In genomic region chr10:63481815-63482421, GRCh38 we compare ENCODE assay signal across 29 cellular contexts. TPM values are rescaled to one million over a fixed set of nuclear protein-coding genes. Genes with fewer than 3 reads are reported as not detected.
DNase-seq lines count a peak whose midpoint lies in the region; ATAC-seq, FAIRE-seq and TF ChIP-seq lines count a peak whose summit lies in the region.
"Had no signal": no experiment of that assay in that cellular context is flagged by ENCODE, and none has a peak within 500 bp of the region (broad histone marks: within the 10 kb centered on the region; RNA-seq: fewer than 3 reads in every experiment).

No MANE protein-coding gene starts in this region.

- FAIRE-seq in GM12878 (lab: Jason Lieb, UNC): no peak
- FAIRE-seq: GM12892 had no signal

- H3K9ac ChIP-seq in GM12878 (ENCODE audit: control insufficient read depth, insufficient read depth, low read length): no peak overlapping the region
- H3K9ac ChIP-seq: parathyroid adenoma had no signal

- RAD21 ChIA-PET in GM12878 (lab: Charles Lee; ENCODE audit: unreplicated experiment): no interaction called here

- WGBS in GM12878 (ENCODE audit: insufficient coverage, insufficient replicate concordance, low lambda C conversion rate, missing lambda C conversion rate): 71% methylated on average over 6 of the region's 6 CpGs
- WGBS in upper lobe of left lung, 2 donors: 44 to 53% methylated on average over 6 of the region's 6 CpGs

- H3K4me2 ChIP-seq in GM12878 (ENCODE audit: control insufficient read depth, insufficient read depth): no peak overlapping the region

- H3K27me3 Mint-ChIP-seq in MCF 10A (ENCODE audit: insufficient read depth, unreplicated experiment): no peaks in the 10 kb centered on the region
- H3K27me3 Mint-ChIP-seq: activated T-cell treated with anti-CD3 and anti-CD28 coated beads, Interleukin-2, amount 50 U/mL, for 24 hours; brain; CD4-positive, alpha-beta memory T cell had no signal

- TF ChIP-seq CTCF in breast epithelium (IDR thresholded peaks at IDR 0.05) (no peak), MCF 10A (IDR thresholded peaks at IDR 0.05; ENCODE audit: unreplicated experiment) (no peak), GM12878 (IDR thresholded peaks at IDR 0.05 in 2 of 3, conservative IDR thresholded peaks at IDR 0.05 in 1 of 3; ENCODE audit: control insufficient read depth in 2 of 3, extremely low read depth in 1 of 3, insufficient read depth in 1 of 3, low read depth in 3 of 3, low read length in 3 of 3) (no peak), fibroblast of the aortic adventitia (IDR thresholded peaks at IDR 0.05; ENCODE audit: insufficient read depth, low read length) (no peak), upper lobe of left lung (IDR thresholded peaks at IDR 0.05) (no peak)

- SMC1A ChIA-PET in GM12878 (lab: Charles Lee; ENCODE audit: uncharacterized antibody, unreplicated experiment): interaction anchor here (1.0 to 1.9 kb wide), 8 partner anchors 7 to 147 kb away, joined by 3 to 7 read pairs (median 4); no protein-coding TSS in a partner anchor

- TF ChIP-seq POLR2A in breast epithelium (IDR thresholded peaks at IDR 0.05) (no peak), GM12878 (IDR thresholded peaks at IDR 0.05; ENCODE audit: low read depth, low read length) (no peak), upper lobe of left lung (IDR thresholded peaks at IDR 0.05) (no peak)

- peak overlapping the region; percentile 59 to 66 for H3K27ac ChIP-seq in breast epithelium
- H3K27ac ChIP-seq in GM12878 (ENCODE audit: control insufficient read depth, insufficient read depth): no peak overlapping the region
- H3K27ac ChIP-seq in upper lobe of left lung: peak overlapping the region; percentile 28 to 66 (median 50)
- H3K27ac ChIP-seq: colonic mucosa, parathyroid adenoma, right atrium auricular region had no signal

- BruUV-seq in MCF 10A (replicated peaks; lab: Mats Ljungman, UMichigan): no TSS peak
- BruUV-seq in GM12878 (replicated peaks; lab: Mats Ljungman, UMichigan): no TSS peak

- TF ChIP-seq RAD21 in GM12878 (IDR thresholded peaks at IDR 0.05; ENCODE audit: insufficient read depth, low read depth, low read length): no peak

- intact Hi-C loops in breast epithelium (cut with DNase I; ENCODE audit: low total_unique reads) (no loop called here), MCF 10A (cut with micrococcal nuclease) (no loop called here), GM12878 (cut with micrococcal nuclease; ENCODE audit: unreplicated experiment) (no loop called here)

- DNase-seq in breast epithelium (ENCODE audit: low spot score in 2 of 2): no peak
- DNase-seq in MCF 10A (ENCODE audit: unreplicated experiment): no peak
- DNase-seq in GM12878 (ENCODE audit: low read depth, low spot score): no peak
- peak; percentile 16 for DNase-seq in fibroblast of the aortic adventitia (ENCODE audit: low read depth)
- no peak for DNase-seq in upper lobe of left lung
- no peak for DNase-seq in NCI-H2227 (lab: John Stamatoyannopoulos, UW; ENCODE audit: unreplicated experiment)
- DNase-seq in G401 (ENCODE audit: low spot score): no peak
- no peak for DNase-seq in activated effector memory CD4-positive, alpha-beta T cell treated with Interleukin-2 at 50 U/mL for 16 hours
- DNase-seq: activated CD4-positive, alpha-beta T cell treated with anti-CD3 and anti-CD28 coated beads for 4 hours; activated naive CD4-positive, alpha-beta T cell treated with Interleukin-2 at 50 U/mL for 16 hours; activated T-cell treated with anti-CD3 and anti-CD28 coated beads, Interleukin-2, amount 50 U/mL, for 24 hours; CD4-positive, alpha-beta memory T cell; colonic mucosa; effector memory CD4-positive, alpha-beta T cell; EL; left ventricle myocardium superior; mucosa of descending colon; NCI-H1417 treated with DMSO at 0.1 percent for 48 hours; NCI-H2081 treated with DMSO at 0.1 percent for 48 hours; OCI-M1; Right ventricle myocardium superior; spleen had no signal

- no peaks in the 10 kb centered on the region for H3K36me3 ChIP-seq in breast epithelium
- H3K36me3 ChIP-seq in GM12878 (ENCODE audit: control insufficient read depth in 2 of 2, insufficient read depth in 2 of 2, low read length in 1 of 2): no peaks in the 10 kb centered on the region
- no peaks in the 10 kb centered on the region for H3K36me3 ChIP-seq in upper lobe of left lung
- H3K36me3 ChIP-seq: colonic mucosa, esophagus muscularis mucosa, right atrium auricular region, spleen, tibial nerve had no signal

- H3K27me3 ChIP-seq in breast epithelium (no peaks in the 10 kb centered on the region), GM12878 (replicated peaks in 1 of 2; ENCODE audit: control insufficient read depth in 2 of 2, insufficient read depth in 2 of 2, low read length in 1 of 2) (no peaks in the 10 kb centered on the region), upper lobe of left lung (no peaks in the 10 kb centered on the region)
- H3K27me3 ChIP-seq: colonic mucosa, esophagus muscularis mucosa, right atrium auricular region, spleen, tibial nerve had no signal

- no peak overlapping the region for H3K27ac Mint-ChIP-seq in MCF 10A (ENCODE audit: low read depth, unreplicated experiment)
- H3K27ac Mint-ChIP-seq: activated T-cell treated with anti-CD3 and anti-CD28 coated beads, Interleukin-2, amount 50 U/mL, for 24 hours; T-helper 2 cell treated with Interferon-gamma antibody and Interleukin-4, amounts not matched to agents 5 μg/mL and 100 μg/mL, for 36 hours had no signal

- CTCF ChIA-PET in MCF 10A (lab: Yijun Ruan, JAX): interaction anchor here (0.6 to 0.9 kb wide), 5 partner anchors 12 to 277 kb away, joined by 3 to 4 read pairs (median 3); no protein-coding TSS in a partner anchor
- CTCF ChIA-PET in GM12878 (lab: Yijun Ruan, JAX): interaction anchor here (1.0 to 3.7 kb wide), 3 partner anchors 8 to 256 kb away, joined by 3 to 12 read pairs (median 3); no protein-coding TSS in a partner anchor

- H3K9me3 ChIP-seq in breast epithelium: no peaks in the 10 kb centered on the region
- no peaks in the 10 kb centered on the region for H3K9me3 ChIP-seq in GM12878 (replicated peaks; ENCODE audit: control insufficient read depth, insufficient read depth, low read length)
- H3K9me3 ChIP-seq in upper lobe of left lung: no peaks in the 10 kb centered on the region
- H3K9me3 ChIP-seq: colonic mucosa, esophagus muscularis mucosa, mucosa of descending colon, right atrium auricular region, spleen, tibial nerve had no signal

- peaks cover 6% of the 10 kb centered on the region for H3K4me1 Mint-ChIP-seq in MCF 10A (ENCODE audit: insufficient read depth, unreplicated experiment)

- TF ChIP-seq EP300 in GM12878 (IDR thresholded peaks at IDR 0.05; ENCODE audit: borderline replicate concordance in 1 of 2, control insufficient read depth in 1 of 2, low read depth in 2 of 2, low read length in 2 of 2) (no peak), upper lobe of left lung (IDR thresholded peaks at IDR 0.05) (peak in 2 of 4 donors; percentile 78 to 83)

- peaks cover 6% of the 10 kb centered on the region for H3K36me3 Mint-ChIP-seq in MCF 10A (ENCODE audit: insufficient read depth, unreplicated experiment)

- no peak for ATAC-seq in GM12878
- ATAC-seq in upper lobe of left lung (ENCODE audit: low FRiP score in 2 of 2): peak; percentile 48 to 74
- ATAC-seq: left ventricle myocardium superior, mucosa of descending colon had no signal

- H3K79me2 ChIP-seq in GM12878 (ENCODE audit: control insufficient read depth, insufficient read depth, low read length): peaks cover 20% of the 10 kb centered on the region

- peak overlapping the region in 2 of 3 donors; percentile 6 to 17 for H3K4me3 ChIP-seq in breast epithelium
- H3K4me3 ChIP-seq in GM12878: no peak overlapping the region
- H3K4me3 ChIP-seq in fibroblast of the aortic adventitia (ENCODE audit: low read depth, low read length): no peak overlapping the region
- no peak overlapping the region for H3K4me3 ChIP-seq in upper lobe of left lung
- H3K4me3 ChIP-seq: colonic mucosa, mucosa of descending colon, right atrium auricular region, spleen, tibial nerve had no signal

- no peak overlapping the region for H3K4me3 Mint-ChIP-seq in MCF 10A (ENCODE audit: unreplicated experiment)
- H3K4me3 Mint-ChIP-seq: activated T-cell treated with anti-CD3 and anti-CD28 coated beads, Interleukin-2, amount 50 U/mL, for 24 hours; brain; T-helper 2 cell treated with Interferon-gamma antibody and Interleukin-4, amounts not matched to agents 5 μg/mL and 100 μg/mL, for 36 hours had no signal

- POLR2A ChIA-PET in MCF 10A (lab: Yijun Ruan, JAX): interaction anchor here (0.6 to 2.7 kb wide), 7 partner anchors 9 to 44 kb away, joined by 3 to 14 read pairs (median 6); partner anchors contain the start of gene JMJD1C
- POLR2A ChIA-PET in GM12878 (lab: Charles Lee): no interaction called here

- in situ Hi-C loops in GM12878 (cut with MboI): no loop called here
- in situ Hi-C loops in G401 (cut with HindIII; ENCODE audit: low sequenced_read_pairs): no loop called here

- H3K4me1 ChIP-seq in breast epithelium: no peaks in the 10 kb centered on the region
- H3K4me1 ChIP-seq in GM12878 (ENCODE audit: control insufficient read depth, insufficient read depth, low read length): no peaks in the 10 kb centered on the region
- H3K4me1 ChIP-seq in upper lobe of left lung: peaks cover 0 to 23% (median 8%) of the 10 kb centered on the region in 4 donors
- H3K4me1 ChIP-seq: colonic mucosa had no signal

- H3K9me3 Mint-ChIP-seq in MCF 10A (ENCODE audit: unreplicated experiment): no peaks in the 10 kb centered on the region
- H3K9me3 Mint-ChIP-seq: activated T-cell treated with anti-CD3 and anti-CD28 coated beads, Interleukin-2, amount 50 U/mL, for 24 hours; CD4-positive, alpha-beta memory T cell; T-helper 2 cell treated with Interferon-gamma antibody and Interleukin-4, amounts not matched to agents 5 μg/mL and 100 μg/mL, for 36 hours had no signal

- H2AFZ ChIP-seq in GM12878 (ENCODE audit: control insufficient read depth, low read depth, low read length): no peak overlapping the region
- H2AFZ ChIP-seq: parathyroid adenoma had no signal

- H4K20me1 ChIP-seq in GM12878 (ENCODE audit: control insufficient read depth, insufficient read depth): no peaks in the 10 kb centered on the region

RNA-seq across cellular contexts. Expression of gene JMJD1C, which starts 16.1 kb away (rescaled TPM):
- 100 to 1,000 TPM; 134 to 327 (median 162) TPM for total RNA-seq in breast epithelium
- 91.9 and 101 TPM in 2 replicates for total RNA-seq in MCF 10A (2022)
- 574 and 586 TPM in 2 replicates for total RNA-seq in GM12878 (2013; cell fraction: nucleolus; rRNA removed)
- 56.9 and 61.2 TPM in 2 replicates for total RNA-seq in GM12878 (2014; rRNA removed)
- 83.3 and 91.2 TPM in 2 replicates for total RNA-seq in GM12878 (2014; rRNA removed; fragmentation: Illumina TruSeq; extraction: Trizol)
- total RNA-seq in GM12878 (2021): 54.2 and 60.2 TPM in 2 replicates
- polyA plus RNA-seq in GM12878 (2011; ENCODE audit: low read depth): 36.5 TPM
- polyA plus RNA-seq in GM12878 (2011; rRNA removed): 59.4 and 83.9 TPM in 2 replicates
- polyA plus RNA-seq in GM12878 (2011; cell fraction: cytosol; rRNA removed): 23.9 and 32.5 TPM in 2 replicates
- polyA plus RNA-seq in GM12878 (2011; cell fraction: nucleus; rRNA removed): 78.7 and 79.2 TPM in 2 replicates
- polyA plus RNA-seq in GM12878 (2012): 44.7 and 49.2 TPM in 2 replicates
- polyA plus RNA-seq in GM12878 (2014; fragmentation: Illumina TruSeq; extraction: Trizol): 63.2 and 80.5 TPM in 2 replicates
- 10 to 100 TPM; 31.2 to 42.6 TPM for polyA plus RNA-seq in GM12878 (2014; fragmentation: Nextera tagmentation; extraction: Ambion mirVana)
- 40.3 and 41.0 TPM in 2 replicates for polyA plus RNA-seq in GM12878 (2014; rRNA removed)
- 10 to 100 TPM; 44.5 to 44.7 TPM for polyA plus RNA-seq in GM12878 (2016; fragmentation: Nextera tagmentation; extraction: Ambion mirVana)
- 162 and 205 TPM in 2 replicates for polyA minus RNA-seq in GM12878 (2011; rRNA and poly(A)+ RNA removed)
- 27.7 and 34.4 TPM in 2 replicates for polyA minus RNA-seq in GM12878 (2011; cell fraction: cytosol; rRNA and poly(A)+ RNA removed)
- 127 and 142 TPM in 2 replicates for polyA minus RNA-seq in GM12878 (2011; cell fraction: nucleus; rRNA and poly(A)+ RNA removed)
- total RNA-seq in fibroblast of the aortic adventitia (ENCODE audit: low replicate concordance): 77.2 and 120 TPM in 2 replicates
- total RNA-seq in upper lobe of left lung: 100 to 1,000 TPM in 2 of 6 donors, 10 to 100 TPM in 4; 80.2 to 130 (median 94.2) TPM
- total RNA-seq in G401 (2014; rRNA removed; shearing (Covaris generic)): 29.1 and 33.7 TPM in 2 replicates

RNA-seq across cellular contexts. Expression of gene REEP3, which starts 39.3 kb away (rescaled TPM):
- total RNA-seq in breast epithelium (10 to 100 TPM; 55.4 to 74.1 (median 63.6) TPM), MCF 10A (2022) (51.8 and 69.0 TPM in 2 replicates), GM12878 (2014; rRNA removed) (14.6 and 17.9 TPM in 2 replicates), GM12878 (2014; rRNA removed; fragmentation: Illumina TruSeq; extraction: Trizol) (17.2 and 18.6 TPM in 2 replicates), GM12878 (2021) (21.6 and 23.3 TPM in 2 replicates), fibroblast of the aortic adventitia (ENCODE audit: low replicate concordance) (17.7 and 95.1 TPM in 2 replicates), upper lobe of left lung (10 to 100 TPM; 23.6 to 63.9 (median 41.8) TPM)
- total RNA-seq in GM12878 (2013; cell fraction: nucleolus; rRNA removed): 13.3 and 15.0 TPM in 2 replicates
- polyA plus RNA-seq in GM12878 (2011; ENCODE audit: low read depth): 2.4 TPM
- polyA plus RNA-seq in GM12878 (2011; rRNA removed) (11.7 and 20.7 TPM in 2 replicates), GM12878 (2014; fragmentation: Illumina TruSeq; extraction: Trizol) (18.8 and 21.6 TPM in 2 replicates), GM12878 (2014; fragmentation: Nextera tagmentation; extraction: Ambion mirVana) (10 to 100 TPM in 1 of 2 experiments, 1 to 10 TPM in 1; 4.9 to 10.1 TPM), GM12878 (2014; rRNA removed) (8.5 and 10.5 TPM in 2 replicates), GM12878 (2016; fragmentation: Nextera tagmentation; extraction: Ambion mirVana) (10 to 100 TPM; 17.9 to 25.9 TPM)
- polyA plus RNA-seq in GM12878 (2011; cell fraction: cytosol; rRNA removed): 5.2 and 6.4 TPM in 2 replicates
- polyA plus RNA-seq in GM12878 (2011; cell fraction: nucleus; rRNA removed): 3.5 and 3.6 TPM in 2 replicates
- polyA plus RNA-seq in GM12878 (2012): 4.6 and 7.0 TPM in 2 replicates
- polyA minus RNA-seq in GM12878 (2011; rRNA and poly(A)+ RNA removed): 4.8 and 5.9 TPM in 2 replicates
- 4.0 and 4.8 TPM in 2 replicates for polyA minus RNA-seq in GM12878 (2011; cell fraction: cytosol; rRNA and poly(A)+ RNA removed)
- 1.3 and 2.8 TPM in 2 replicates for polyA minus RNA-seq in GM12878 (2011; cell fraction: nucleus; rRNA and poly(A)+ RNA removed)
- total RNA-seq in G401 (2014; rRNA removed; shearing (Covaris generic)): 18.6 and 21.7 TPM in 2 replicates

Comparison
In these comparisons a context has a peak if more than half of its experiments do, and no peak if none do; other contexts are left out.
1. H3K4me3 ChIP-seq: peak in breast epithelium (2 of 3); none in GM12878 (single experiment), fibroblast of the aortic adventitia (single experiment) and upper lobe of left lung (0 of 4).